Comparison of ENCODE assay signal across 1 cellular context in the genomic region with DNA sequence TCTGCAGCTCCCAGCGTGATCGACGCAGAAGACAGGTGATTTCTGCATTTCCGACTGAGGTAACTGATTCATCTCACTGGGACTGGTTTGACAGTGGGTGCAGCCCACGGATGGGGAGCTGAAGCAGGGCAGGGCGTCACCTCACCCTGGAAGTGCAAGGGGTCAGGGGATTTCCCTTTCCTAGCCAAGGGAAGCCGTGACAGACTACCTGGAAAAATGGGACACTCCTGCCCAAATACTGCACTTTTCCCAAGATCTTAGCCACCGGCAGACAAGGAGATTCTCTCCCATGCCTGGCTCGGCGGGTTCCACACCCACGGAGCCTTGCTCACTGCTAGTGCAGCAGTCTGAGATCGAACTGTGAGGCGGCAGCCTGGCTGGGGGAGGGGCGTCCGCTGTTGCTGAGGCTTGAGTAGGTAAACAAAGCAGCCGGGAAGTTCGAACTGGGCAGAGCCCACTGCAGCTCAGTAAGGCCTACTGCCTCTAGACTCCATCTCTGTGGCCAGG.
TF ChIP-seq lines count a peak whose summit lies in the region.
"Not testable (repeated sequence)": the region's sequence is repeated elsewhere in the genome, so short reads cannot be mapped to it uniquely, and the experiment has no call there.

No MANE protein-coding gene starts in this region.

TF ChIP-seq in HepG2, 621 proteins besides CTCF, POLR2A, EP300 and RAD21 (continued from another document and continues in another):
- TF ChIP-seq, protein P1, sequence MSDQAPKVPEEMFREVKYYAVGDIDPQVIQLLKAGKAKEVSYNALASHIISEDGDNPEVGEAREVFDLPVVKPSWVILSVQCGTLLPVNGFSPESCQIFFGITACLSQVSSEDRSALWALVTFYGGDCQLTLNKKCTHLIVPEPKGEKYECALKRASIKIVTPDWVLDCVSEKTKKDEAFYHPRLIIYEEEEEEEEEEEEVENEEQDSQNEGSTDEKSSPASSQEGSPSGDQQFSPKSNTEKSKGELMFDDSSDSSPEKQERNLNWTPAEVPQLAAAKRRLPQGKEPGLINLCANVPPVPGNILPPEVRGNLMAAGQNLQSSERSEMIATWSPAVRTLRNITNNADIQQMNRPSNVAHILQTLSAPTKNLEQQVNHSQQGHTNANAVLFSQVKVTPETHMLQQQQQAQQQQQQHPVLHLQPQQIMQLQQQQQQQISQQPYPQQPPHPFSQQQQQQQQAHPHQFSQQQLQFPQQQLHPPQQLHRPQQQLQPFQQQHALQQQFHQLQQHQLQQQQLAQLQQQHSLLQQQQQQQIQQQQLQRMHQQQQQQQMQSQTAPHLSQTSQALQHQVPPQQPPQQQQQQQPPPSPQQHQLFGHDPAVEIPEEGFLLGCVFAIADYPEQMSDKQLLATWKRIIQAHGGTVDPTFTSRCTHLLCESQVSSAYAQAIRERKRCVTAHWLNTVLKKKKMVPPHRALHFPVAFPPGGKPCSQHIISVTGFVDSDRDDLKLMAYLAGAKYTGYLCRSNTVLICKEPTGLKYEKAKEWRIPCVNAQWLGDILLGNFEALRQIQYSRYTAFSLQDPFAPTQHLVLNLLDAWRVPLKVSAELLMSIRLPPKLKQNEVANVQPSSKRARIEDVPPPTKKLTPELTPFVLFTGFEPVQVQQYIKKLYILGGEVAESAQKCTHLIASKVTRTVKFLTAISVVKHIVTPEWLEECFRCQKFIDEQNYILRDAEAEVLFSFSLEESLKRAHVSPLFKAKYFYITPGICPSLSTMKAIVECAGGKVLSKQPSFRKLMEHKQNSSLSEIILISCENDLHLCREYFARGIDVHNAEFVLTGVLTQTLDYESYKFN (CRISPR knock-in tag; conservative IDR thresholded peaks at IDR 0.05), result peak; percentile 58
- TF ChIP-seq, protein P2, sequence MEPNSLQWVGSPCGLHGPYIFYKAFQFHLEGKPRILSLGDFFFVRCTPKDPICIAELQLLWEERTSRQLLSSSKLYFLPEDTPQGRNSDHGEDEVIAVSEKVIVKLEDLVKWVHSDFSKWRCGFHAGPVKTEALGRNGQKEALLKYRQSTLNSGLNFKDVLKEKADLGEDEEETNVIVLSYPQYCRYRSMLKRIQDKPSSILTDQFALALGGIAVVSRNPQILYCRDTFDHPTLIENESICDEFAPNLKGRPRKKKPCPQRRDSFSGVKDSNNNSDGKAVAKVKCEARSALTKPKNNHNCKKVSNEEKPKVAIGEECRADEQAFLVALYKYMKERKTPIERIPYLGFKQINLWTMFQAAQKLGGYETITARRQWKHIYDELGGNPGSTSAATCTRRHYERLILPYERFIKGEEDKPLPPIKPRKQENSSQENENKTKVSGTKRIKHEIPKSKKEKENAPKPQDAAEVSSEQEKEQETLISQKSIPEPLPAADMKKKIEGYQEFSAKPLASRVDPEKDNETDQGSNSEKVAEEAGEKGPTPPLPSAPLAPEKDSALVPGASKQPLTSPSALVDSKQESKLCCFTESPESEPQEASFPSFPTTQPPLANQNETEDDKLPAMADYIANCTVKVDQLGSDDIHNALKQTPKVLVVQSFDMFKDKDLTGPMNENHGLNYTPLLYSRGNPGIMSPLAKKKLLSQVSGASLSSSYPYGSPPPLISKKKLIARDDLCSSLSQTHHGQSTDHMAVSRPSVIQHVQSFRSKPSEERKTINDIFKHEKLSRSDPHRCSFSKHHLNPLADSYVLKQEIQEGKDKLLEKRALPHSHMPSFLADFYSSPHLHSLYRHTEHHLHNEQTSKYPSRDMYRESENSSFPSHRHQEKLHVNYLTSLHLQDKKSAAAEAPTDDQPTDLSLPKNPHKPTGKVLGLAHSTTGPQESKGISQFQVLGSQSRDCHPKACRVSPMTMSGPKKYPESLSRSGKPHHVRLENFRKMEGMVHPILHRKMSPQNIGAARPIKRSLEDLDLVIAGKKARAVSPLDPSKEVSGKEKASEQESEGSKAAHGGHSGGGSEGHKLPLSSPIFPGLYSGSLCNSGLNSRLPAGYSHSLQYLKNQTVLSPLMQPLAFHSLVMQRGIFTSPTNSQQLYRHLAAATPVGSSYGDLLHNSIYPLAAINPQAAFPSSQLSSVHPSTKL (CRISPR knock-in tag; IDR thresholded peaks at IDR 0.05), result peak; percentile 49; the same call in 1 of the 2 replicates
- TF ChIP-seq, protein P3, sequence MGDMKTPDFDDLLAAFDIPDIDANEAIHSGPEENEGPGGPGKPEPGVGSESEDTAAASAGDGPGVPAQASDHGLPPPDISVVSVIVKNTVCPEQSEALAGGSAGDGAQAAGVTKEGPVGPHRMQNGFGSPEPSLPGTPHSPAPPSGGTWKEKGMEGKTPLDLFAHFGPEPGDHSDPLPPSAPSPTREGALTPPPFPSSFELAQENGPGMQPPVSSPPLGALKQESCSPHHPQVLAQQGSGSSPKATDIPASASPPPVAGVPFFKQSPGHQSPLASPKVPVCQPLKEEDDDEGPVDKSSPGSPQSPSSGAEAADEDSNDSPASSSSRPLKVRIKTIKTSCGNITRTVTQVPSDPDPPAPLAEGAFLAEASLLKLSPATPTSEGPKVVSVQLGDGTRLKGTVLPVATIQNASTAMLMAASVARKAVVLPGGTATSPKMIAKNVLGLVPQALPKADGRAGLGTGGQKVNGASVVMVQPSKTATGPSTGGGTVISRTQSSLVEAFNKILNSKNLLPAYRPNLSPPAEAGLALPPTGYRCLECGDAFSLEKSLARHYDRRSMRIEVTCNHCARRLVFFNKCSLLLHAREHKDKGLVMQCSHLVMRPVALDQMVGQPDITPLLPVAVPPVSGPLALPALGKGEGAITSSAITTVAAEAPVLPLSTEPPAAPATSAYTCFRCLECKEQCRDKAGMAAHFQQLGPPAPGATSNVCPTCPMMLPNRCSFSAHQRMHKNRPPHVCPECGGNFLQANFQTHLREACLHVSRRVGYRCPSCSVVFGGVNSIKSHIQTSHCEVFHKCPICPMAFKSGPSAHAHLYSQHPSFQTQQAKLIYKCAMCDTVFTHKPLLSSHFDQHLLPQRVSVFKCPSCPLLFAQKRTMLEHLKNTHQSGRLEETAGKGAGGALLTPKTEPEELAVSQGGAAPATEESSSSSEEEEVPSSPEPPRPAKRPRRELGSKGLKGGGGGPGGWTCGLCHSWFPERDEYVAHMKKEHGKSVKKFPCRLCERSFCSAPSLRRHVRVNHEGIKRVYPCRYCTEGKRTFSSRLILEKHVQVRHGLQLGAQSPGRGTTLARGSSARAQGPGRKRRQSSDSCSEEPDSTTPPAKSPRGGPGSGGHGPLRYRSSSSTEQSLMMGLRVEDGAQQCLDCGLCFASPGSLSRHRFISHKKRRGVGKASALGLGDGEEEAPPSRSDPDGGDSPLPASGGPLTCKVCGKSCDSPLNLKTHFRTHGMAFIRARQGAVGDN (CRISPR knock-in tag; IDR thresholded peaks at IDR 0.05), result peak; percentile 75
- peak; percentile 79 for TF ChIP-seq FOXA3 (CRISPR knock-in tag; IDR thresholded peaks at IDR 0.05)
- TF ChIP-seq SALL1 (CRISPR knock-in tag; IDR thresholded peaks at IDR 0.05), result peak; percentile 63
- 0 out of 2 replicates have a peak, but pooled peaks have one; percentile 84 for TF ChIP-seq ZNF619 (CRISPR knock-in tag; IDR thresholded peaks at IDR 0.05)
- TF ChIP-seq PHF8 (CRISPR knock-in tag; IDR thresholded peaks at IDR 0.05), result peak; percentile 33; the same call in 1 of the 2 replicates
- TF ChIP-seq MED1 (CRISPR knock-in tag; IDR thresholded peaks at IDR 0.05), result peak; percentile 16; the same call in 1 of the 2 replicates
- TF ChIP-seq HDAC2 (CRISPR knock-in tag; IDR thresholded peaks at IDR 0.05), result 0 out of 2 replicates have a peak, but pooled peaks have one; percentile 22
- 0 out of 2 replicates have a peak, but pooled peaks have one; percentile 12 for TF ChIP-seq SMAD3 (CRISPR knock-in tag; IDR thresholded peaks at IDR 0.05)
- TF ChIP-seq MTA1 (CRISPR knock-in tag; IDR thresholded peaks at IDR 0.05; ENCODE audit: borderline replicate concordance), result peak; percentile 41; the same call in 1 of the 2 replicates
- TF ChIP-seq ZNF598 (CRISPR knock-in tag; IDR thresholded peaks at IDR 0.05; ENCODE audit: borderline replicate concordance), result peak; percentile 22; the same call in 1 of the 2 replicates
- 0 out of 2 replicates have a peak, but pooled peaks have one; percentile 42 for TF ChIP-seq ZIK1 (CRISPR knock-in tag; IDR thresholded peaks at IDR 0.05; ENCODE audit: borderline replicate concordance, low read depth)
- TF ChIP-seq RARA (CRISPR knock-in tag; IDR thresholded peaks at IDR 0.05), result 0 out of 2 replicates have a peak, but pooled peaks have one; percentile 23
- peak; percentile 77; the same call in 1 of the 2 replicates for TF ChIP-seq FOXK1 (CRISPR knock-in tag; IDR thresholded peaks at IDR 0.05; ENCODE audit: borderline replicate concordance, low read depth)
- TF ChIP-seq, protein P4, sequence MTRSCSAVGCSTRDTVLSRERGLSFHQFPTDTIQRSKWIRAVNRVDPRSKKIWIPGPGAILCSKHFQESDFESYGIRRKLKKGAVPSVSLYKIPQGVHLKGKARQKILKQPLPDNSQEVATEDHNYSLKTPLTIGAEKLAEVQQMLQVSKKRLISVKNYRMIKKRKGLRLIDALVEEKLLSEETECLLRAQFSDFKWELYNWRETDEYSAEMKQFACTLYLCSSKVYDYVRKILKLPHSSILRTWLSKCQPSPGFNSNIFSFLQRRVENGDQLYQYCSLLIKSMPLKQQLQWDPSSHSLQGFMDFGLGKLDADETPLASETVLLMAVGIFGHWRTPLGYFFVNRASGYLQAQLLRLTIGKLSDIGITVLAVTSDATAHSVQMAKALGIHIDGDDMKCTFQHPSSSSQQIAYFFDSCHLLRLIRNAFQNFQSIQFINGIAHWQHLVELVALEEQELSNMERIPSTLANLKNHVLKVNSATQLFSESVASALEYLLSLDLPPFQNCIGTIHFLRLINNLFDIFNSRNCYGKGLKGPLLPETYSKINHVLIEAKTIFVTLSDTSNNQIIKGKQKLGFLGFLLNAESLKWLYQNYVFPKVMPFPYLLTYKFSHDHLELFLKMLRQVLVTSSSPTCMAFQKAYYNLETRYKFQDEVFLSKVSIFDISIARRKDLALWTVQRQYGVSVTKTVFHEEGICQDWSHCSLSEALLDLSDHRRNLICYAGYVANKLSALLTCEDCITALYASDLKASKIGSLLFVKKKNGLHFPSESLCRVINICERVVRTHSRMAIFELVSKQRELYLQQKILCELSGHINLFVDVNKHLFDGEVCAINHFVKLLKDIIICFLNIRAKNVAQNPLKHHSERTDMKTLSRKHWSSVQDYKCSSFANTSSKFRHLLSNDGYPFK (CRISPR knock-in tag; IDR thresholded peaks at IDR 0.05; ENCODE audit: borderline replicate concordance), result peak; percentile 67; the same call in 1 of the 2 replicates
- peak; percentile 68; the same call in 1 of the 2 replicates for TF ChIP-seq ATF7-NPFF (CRISPR knock-in tag; IDR thresholded peaks at IDR 0.05; ENCODE audit: low read depth)
- peak; percentile 57; the same call in 1 of the 2 replicates for TF ChIP-seq ZNF839 (CRISPR knock-in tag; IDR thresholded peaks at IDR 0.05; ENCODE audit: borderline replicate concordance)
- TF ChIP-seq TARDBP (CRISPR knock-in tag; IDR thresholded peaks at IDR 0.05), result peak; percentile 22; the same call in 1 of the 2 replicates
- TF ChIP-seq GABPA (IDR thresholded peaks at IDR 0.05; ENCODE audit: low read depth, low read length); FOXP1 (IDR thresholded peaks at IDR 0.05); FOXA1 (IDR thresholded peaks at IDR 0.05): not testable (repeated sequence)
- 0 out of 2 replicates have a peak, but pooled peaks have one; percentile 13 for TF ChIP-seq GABPA (CRISPR knock-in tag; IDR thresholded peaks at IDR 0.05; ENCODE audit: low read depth)
- 0 out of 2 replicates have a peak, but pooled peaks have one; percentile 34 for TF ChIP-seq ARNT2 (CRISPR knock-in tag; IDR thresholded peaks at IDR 0.05; ENCODE audit: low read depth)
- TF ChIP-seq GLI4 (CRISPR knock-in tag; IDR thresholded peaks at IDR 0.05; ENCODE audit: borderline replicate concordance), result 0 out of 2 replicates have a peak, but pooled peaks have one; percentile 33
- TF ChIP-seq HOXA5 (CRISPR knock-in tag; IDR thresholded peaks at IDR 0.05), result 0 out of 2 replicates have a peak, but pooled peaks have one; percentile 30
- TF ChIP-seq, protein P5, sequence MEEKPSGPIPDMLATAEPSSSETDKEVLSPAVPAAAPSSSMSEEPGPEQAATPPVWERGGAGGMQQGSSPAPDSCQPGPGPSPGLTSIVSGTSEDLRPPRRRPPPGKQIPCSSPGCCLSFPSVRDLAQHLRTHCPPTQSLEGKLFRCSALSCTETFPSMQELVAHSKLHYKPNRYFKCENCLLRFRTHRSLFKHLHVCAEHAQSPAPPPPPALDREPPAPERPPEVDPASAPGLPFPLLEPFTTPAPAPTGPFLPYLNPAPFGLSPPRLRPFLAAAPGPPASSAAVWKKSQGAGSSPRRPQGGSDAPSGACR (CRISPR knock-in tag; IDR thresholded peaks at IDR 0.05), result peak; percentile 63; the same call in 1 of the 2 replicates
- 0 out of 2 replicates have a peak, but pooled peaks have one; percentile 33 for TF ChIP-seq FOXJ3 (CRISPR knock-in tag; IDR thresholded peaks at IDR 0.05; ENCODE audit: borderline replicate concordance)
- 0 out of 2 replicates have a peak, but pooled peaks have one; percentile 7 for TF ChIP-seq HOXD1 (CRISPR knock-in tag; IDR thresholded peaks at IDR 0.05)
- TF ChIP-seq, protein P6, sequence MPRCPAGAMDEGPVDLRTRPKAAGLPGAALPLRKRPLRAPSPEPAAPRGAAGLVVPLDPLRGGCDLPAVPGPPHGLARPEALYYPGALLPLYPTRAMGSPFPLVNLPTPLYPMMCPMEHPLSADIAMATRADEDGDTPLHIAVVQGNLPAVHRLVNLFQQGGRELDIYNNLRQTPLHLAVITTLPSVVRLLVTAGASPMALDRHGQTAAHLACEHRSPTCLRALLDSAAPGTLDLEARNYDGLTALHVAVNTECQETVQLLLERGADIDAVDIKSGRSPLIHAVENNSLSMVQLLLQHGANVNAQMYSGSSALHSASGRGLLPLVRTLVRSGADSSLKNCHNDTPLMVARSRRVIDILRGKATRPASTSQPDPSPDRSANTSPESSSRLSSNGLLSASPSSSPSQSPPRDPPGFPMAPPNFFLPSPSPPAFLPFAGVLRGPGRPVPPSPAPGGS (CRISPR knock-in tag; IDR thresholded peaks at IDR 0.05), result peak; percentile 78; the same call in 1 of the 2 replicates
- TF ChIP-seq FOXP1 (CRISPR knock-in tag; IDR thresholded peaks at IDR 0.05), result peak; percentile 69
- peak; percentile 90 for TF ChIP-seq FOXA1 (CRISPR knock-in tag; IDR thresholded peaks at IDR 0.05)
- peak; percentile 21; the same call in 1 of the 2 replicates for TF ChIP-seq GATAD2A (CRISPR knock-in tag; IDR thresholded peaks at IDR 0.05)
- TF ChIP-seq, protein P7, sequence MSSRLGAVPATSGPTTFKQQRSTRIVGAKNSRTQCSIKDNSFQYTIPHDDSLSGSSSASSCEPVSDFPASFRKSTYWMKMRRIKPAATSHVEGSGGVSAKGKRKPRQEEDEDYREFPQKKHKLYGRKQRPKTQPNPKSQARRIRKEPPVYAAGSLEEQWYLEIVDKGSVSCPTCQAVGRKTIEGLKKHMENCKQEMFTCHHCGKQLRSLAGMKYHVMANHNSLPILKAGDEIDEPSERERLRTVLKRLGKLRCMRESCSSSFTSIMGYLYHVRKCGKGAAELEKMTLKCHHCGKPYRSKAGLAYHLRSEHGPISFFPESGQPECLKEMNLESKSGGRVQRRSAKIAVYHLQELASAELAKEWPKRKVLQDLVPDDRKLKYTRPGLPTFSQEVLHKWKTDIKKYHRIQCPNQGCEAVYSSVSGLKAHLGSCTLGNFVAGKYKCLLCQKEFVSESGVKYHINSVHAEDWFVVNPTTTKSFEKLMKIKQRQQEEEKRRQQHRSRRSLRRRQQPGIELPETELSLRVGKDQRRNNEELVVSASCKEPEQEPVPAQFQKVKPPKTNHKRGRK (CRISPR knock-in tag; IDR thresholded peaks at IDR 0.05), result 0 out of 2 replicates have a peak, but pooled peaks have one; percentile 29
